ENCODE assay signal across 18 cellular contexts in genomic region chr4:9825049-9825448, GRCh38. TPM values are rescaled to one million over a fixed set of nuclear protein-coding genes. Genes with fewer than 3 reads are reported as not detected.
DNase-seq lines count a peak whose midpoint lies in the region; ATAC-seq lines count a peak whose summit lies in the region.
"Had no signal": no experiment of that assay in that cellular context is flagged by ENCODE, and none has a peak within 500 bp of the region (broad histone marks: within the 10 kb centered on the region; RNA-seq: fewer than 3 reads in every experiment).

No MANE protein-coding gene starts in this region.

- no peak overlapping the region for H2BK15ac ChIP-seq in neuronal stem cell (ENCODE audit: low read length)

- no peak overlapping the region for H3K18ac ChIP-seq in neuronal stem cell (ENCODE audit: low read length)

- H3K4me1 Mint-ChIP-seq in activated T-helper 17 cell treated with anti-CD3 and anti-CD28 coated beads, Interleukin-2, amount 50 U/mL, for 72 hours, result peaks cover 10% of the 10 kb centered on the region

- H3K9me3 Mint-ChIP-seq in activated T-helper 17 cell treated with anti-CD3 and anti-CD28 coated beads, Interleukin-2, amount 50 U/mL, for 72 hours, result no peaks in the 10 kb centered on the region
- H3K9me3 Mint-ChIP-seq: type B pancreatic cell had no signal

- no peak overlapping the region for H2AFZ ChIP-seq in neuronal stem cell (ENCODE audit: low read length)

- ATAC-seq in HG03442 (IDR thresholded peaks at IDR 0.05; ENCODE audit: unreplicated experiment), result peak; percentile 42
- peak; percentile 92 for ATAC-seq in activated T-helper 17 cell treated with anti-CD3 and anti-CD28 coated beads, Interleukin-2, amount 50 U/mL, for 72 hours (replicated peaks)
- no peak for ATAC-seq in GM21723 (IDR thresholded peaks at IDR 0.05; ENCODE audit: unreplicated experiment)
- ATAC-seq in HG03095 (IDR thresholded peaks at IDR 0.05; ENCODE audit: unreplicated experiment), result no peak
- ATAC-seq: heart left ventricle, psoas muscle had no signal

- H3K23ac ChIP-seq in neuronal stem cell (ENCODE audit: low read depth, low read length, poor library complexity), result no peak overlapping the region

- no peak overlapping the region for H2AK5ac ChIP-seq in neuronal stem cell (ENCODE audit: low read depth, low read length)

- H3K4me3 Mint-ChIP-seq in activated T-helper 17 cell treated with anti-CD3 and anti-CD28 coated beads, Interleukin-2, amount 50 U/mL, for 72 hours, result no peak overlapping the region
- H3K4me3 Mint-ChIP-seq: type B pancreatic cell had no signal

- no peaks in the 10 kb centered on the region for H3K9me3 ChIP-seq in neuronal stem cell (replicated peaks in 1 of 2; ENCODE audit: control insufficient read depth in 2 of 2, insufficient read depth in 1 of 2, low read depth in 1 of 2, low read length in 2 of 2)
- H3K9me3 ChIP-seq: colonic mucosa, esophagus muscularis mucosa, heart left ventricle, psoas muscle had no signal

- H3K4ac ChIP-seq in neuronal stem cell (ENCODE audit: low read length), result no peak overlapping the region

- no peaks in the 10 kb centered on the region for H3K36me3 ChIP-seq in neuronal stem cell (replicated peaks in 1 of 2; ENCODE audit: control insufficient read depth in 2 of 2, insufficient read depth in 2 of 2, low read length in 2 of 2)
- H3K36me3 ChIP-seq: colonic mucosa, esophagus muscularis mucosa, heart left ventricle had no signal

- H3K79me1 ChIP-seq in neuronal stem cell (ENCODE audit: low read depth, low read length), result no peaks in the 10 kb centered on the region

- no peak overlapping the region for H4K91ac ChIP-seq in neuronal stem cell (ENCODE audit: low read depth, low read length, poor library complexity)

- H3K14ac ChIP-seq in neuronal stem cell (ENCODE audit: low read length), result no peak overlapping the region

- no peak overlapping the region for H3K4me2 ChIP-seq in neuronal stem cell (ENCODE audit: insufficient read depth, low read length, poor library complexity, severe bottlenecking)
- H3K4me2 ChIP-seq: KMS-11 had no signal

- no CpG with 5 or more reads among the region's 3 CpGs for WGBS in neuronal stem cell (ENCODE audit: extremely low coverage in 2 of 2, insufficient read length in 2 of 2, insufficient replicate concordance in 1 of 2), 2 donors

- peak overlapping the region; percentile 4 for H3K27ac Mint-ChIP-seq in activated T-helper 17 cell treated with anti-CD3 and anti-CD28 coated beads, Interleukin-2, amount 50 U/mL, for 72 hours
- H3K27ac Mint-ChIP-seq: type B pancreatic cell had no signal

- no peaks in the 10 kb centered on the region for H3K4me1 ChIP-seq in neuronal stem cell (ENCODE audit: control insufficient read depth in 2 of 2, insufficient read depth in 1 of 2, low read depth in 1 of 2, low read length in 2 of 2)
- H3K4me1 ChIP-seq: colonic mucosa, esophagus muscularis mucosa, heart left ventricle, psoas muscle had no signal

- no peak overlapping the region for H3K4me3 ChIP-seq in neuronal stem cell (ENCODE audit: low read length in 2 of 2)
- H3K4me3 ChIP-seq: colonic mucosa, esophagus muscularis mucosa, heart left ventricle, psoas muscle had no signal

- H4K8ac ChIP-seq in neuronal stem cell (ENCODE audit: low read depth, low read length), result no peak overlapping the region

- no peaks in the 10 kb centered on the region for H3K36me3 Mint-ChIP-seq in activated T-helper 17 cell treated with anti-CD3 and anti-CD28 coated beads, Interleukin-2, amount 50 U/mL, for 72 hours (ENCODE audit: low read depth)
- H3K36me3 Mint-ChIP-seq: type B pancreatic cell had no signal

- H3K27me3 Mint-ChIP-seq in activated T-helper 17 cell treated with anti-CD3 and anti-CD28 coated beads, Interleukin-2, amount 50 U/mL, for 72 hours, result peaks cover 3% of the 10 kb centered on the region

- H2BK5ac ChIP-seq in neuronal stem cell (ENCODE audit: low read length), result no peak overlapping the region

- peak; percentile 0 to 7 for DNase-seq in stimulated activated CD4-positive, alpha-beta T cell treated with anti-CD3 and anti-CD28 coated beads, Interleukin-15, amount 100 ng/mL, for 48 hours (ENCODE audit: low read depth in 2 of 2)
- DNase-seq in stimulated activated CD4-positive, alpha-beta T cell treated with anti-CD3 and anti-CD28 coated beads, Interleukin-2, amount 100 ng/mL, for 48 hours, result no peak
- DNase-seq in NCI-H345 (lab: John Stamatoyannopoulos, UW) (no peak), neuronal stem cell (ENCODE audit: low spot score) (no peak)
- DNase-seq: anterior cingulate cortex, colonic mucosa, heart left ventricle, NCI-H1930, NCI-H82, psoas muscle had no signal

- H2BK120ac ChIP-seq in neuronal stem cell (ENCODE audit: low read depth, low read length), result no peak overlapping the region

- H3K27ac ChIP-seq in neuronal stem cell (replicated peaks; ENCODE audit: low read length), result no peak overlapping the region
- H3K27ac ChIP-seq: colonic mucosa, esophagus muscularis mucosa, heart left ventricle, KMS-11, psoas muscle had no signal

- no peak overlapping the region for H3K9ac ChIP-seq in neuronal stem cell (ENCODE audit: low read depth, low read length, poor library complexity)
- H3K9ac ChIP-seq: KMS-11 had no signal

- H3K27me3 ChIP-seq in neuronal stem cell (ENCODE audit: control insufficient read depth in 3 of 3, insufficient read depth in 3 of 3, low read depth in 1 of 3, low read length in 3 of 3), result no peaks in the 10 kb centered on the region
- H3K27me3 ChIP-seq: colonic mucosa, esophagus muscularis mucosa, heart left ventricle had no signal

- no peak overlapping the region for H2BK12ac ChIP-seq in neuronal stem cell (ENCODE audit: low read length)

RNA-seq across cellular contexts. Expression of gene DRD5, which starts 43.6 kb away (rescaled TPM):
- not detected for total RNA-seq in activated T-helper 17 cell treated with anti-CD3 and anti-CD28 coated beads, Interleukin-2, amount 50 U/mL, for 72 hours
- 0.04 TPM for polyA plus RNA-seq in neuronal stem cell (2013, experiment 1 of 2)
- 0.04 TPM for polyA plus RNA-seq in neuronal stem cell (2013, experiment 2 of 2)
- total RNA-seq: esophagus muscularis mucosa; psoas muscle; T-helper 2 cell treated with Interferon-gamma antibody and Interleukin-4, amounts not matched to agents 100 ng/mL and 5 ng/mL, for 36 hours had no signal
- polyA plus RNA-seq: psoas muscle had no signal

Comparison
In these comparisons a context has a peak if more than half of its experiments do, and no peak if none do; other contexts are left out.
1. DNase-seq: peak in stimulated activated CD4-positive, alpha-beta T cell treated with anti-CD3 and anti-CD28 coated beads, Interleukin-15, amount 100 ng/mL, for 48 hours (2 of 2); none in stimulated activated CD4-positive, alpha-beta T cell treated with anti-CD3 and anti-CD28 coated beads, Interleukin-2, amount 100 ng/mL, for 48 hours (0 of 2), NCI-H345 (single experiment) and neuronal stem cell (single experiment).
2. ATAC-seq: peak in HG03442 (single experiment) and activated T-helper 17 cell treated with anti-CD3 and anti-CD28 coated beads, Interleukin-2, amount 50 U/mL, for 72 hours (single experiment); none in GM21723 (single experiment) and HG03095 (single experiment).